ENCODE assay signal across 9 cellular contexts in genomic region chrY:12904618-12905519, GRCh38. TPM values are rescaled to one million over a fixed set of nuclear protein-coding genes. Genes with fewer than 3 reads are reported as not detected.
DNase-seq lines count a peak whose midpoint lies in the region; ATAC-seq and TF ChIP-seq lines count a peak whose summit lies in the region.
"Had no signal": no experiment of that assay in that cellular context is flagged by ENCODE, and none has a peak within 500 bp of the region (broad histone marks: within the 10 kb centered on the region; RNA-seq: fewer than 3 reads in every experiment).

TSS of gene DDX3Y (plus strand) at chrY:12904868. CDS start at chrY:12904937, 69 bp downstream.

- no peaks in the 10 kb centered on the region for H3K27me3 Mint-ChIP-seq in activated T-cell treated with anti-CD3 and anti-CD28 coated beads, Interleukin-2, amount 50 U/mL, for 24 hours
- H3K27me3 Mint-ChIP-seq in activated naive CD8-positive, alpha-beta T cell treated with anti-CD3 and anti-CD28 coated beads, Interleukin-2, amount 50 U/mL, for 24 hours = no peaks in the 10 kb centered on the region

- H3K4me1 Mint-ChIP-seq in activated T-cell treated with anti-CD3 and anti-CD28 coated beads, Interleukin-2, amount 50 U/mL, for 24 hours (ENCODE audit: low read depth) = no peaks in the 10 kb centered on the region
- peaks cover 34% of the 10 kb centered on the region for H3K4me1 Mint-ChIP-seq in activated naive CD8-positive, alpha-beta T cell treated with anti-CD3 and anti-CD28 coated beads, Interleukin-2, amount 50 U/mL, for 24 hours

- no peak within 1 kb of the TSS for H3K27ac Mint-ChIP-seq in activated T-cell treated with anti-CD3 and anti-CD28 coated beads, Interleukin-2, amount 50 U/mL, for 24 hours
- peak within 1 kb of the TSS; percentile 99 for H3K27ac Mint-ChIP-seq in activated naive CD8-positive, alpha-beta T cell treated with anti-CD3 and anti-CD28 coated beads, Interleukin-2, amount 50 U/mL, for 24 hours

- H3K9me3 Mint-ChIP-seq in activated T-cell treated with anti-CD3 and anti-CD28 coated beads, Interleukin-2, amount 50 U/mL, for 24 hours = no peaks in the 10 kb centered on the region
- no peaks in the 10 kb centered on the region for H3K9me3 Mint-ChIP-seq in activated naive CD8-positive, alpha-beta T cell treated with anti-CD3 and anti-CD28 coated beads, Interleukin-2, amount 50 U/mL, for 24 hours

- H3K27me3 ChIP-seq in BE2C = no peaks in the 10 kb centered on the region

- H3K27ac ChIP-seq in substantia nigra (ENCODE audit: low read depth, low read length, poor library complexity, severe bottlenecking) = peak within 1 kb of the TSS; percentile 87
- H3K27ac ChIP-seq: C4-2B had no signal

- H3K36me3 ChIP-seq in BE2C = no peaks in the 10 kb centered on the region

- H3K4me1 ChIP-seq in BE2C = no peaks in the 10 kb centered on the region

- no peak within 1 kb of the TSS for H3K4me3 Mint-ChIP-seq in activated T-cell treated with anti-CD3 and anti-CD28 coated beads, Interleukin-2, amount 50 U/mL, for 24 hours
- H3K4me3 Mint-ChIP-seq in activated naive CD8-positive, alpha-beta T cell treated with anti-CD3 and anti-CD28 coated beads, Interleukin-2, amount 50 U/mL, for 24 hours = peak within 1 kb of the TSS; percentile 95

- no peaks in the 10 kb centered on the region for H3K9me3 ChIP-seq in BE2C

- peak; percentile 76 for DNase-seq in activated T-cell treated with anti-CD3 and anti-CD28 coated beads for 4 hours
- no peak for DNase-seq in activated T-cell treated with anti-CD3 and anti-CD28 coated beads, Interleukin-2, amount 50 U/mL, for 24 hours
- DNase-seq in NCI-H526 treated with DMSO at 0.1 percent for 48 hours (lab: John Stamatoyannopoulos, UW) = peak; percentile 21
- DNase-seq in activated naive CD8-positive, alpha-beta T cell treated with anti-CD3 and anti-CD28 coated beads, Interleukin-2, amount 50 U/mL, for 24 hours = peak; percentile 77
- no peak for DNase-seq in lung microvascular endothelial cell (ENCODE audit: low read depth in 2 of 2)
- peak in 28 of 49 donors; percentile 9 to 90 (median 72) for DNase-seq in substantia nigra (lab: John Stamatoyannopoulos, UW)
- DNase-seq in ureter (ENCODE audit: low spot score) = no peak
- DNase-seq in BE2C = no peak

- no peak within 1 kb of the TSS for H3K4me3 ChIP-seq in BE2C (ENCODE audit: low read depth, low read length)

- no peak for TF ChIP-seq CTCF in BE2C (IDR thresholded peaks at IDR 0.05; ENCODE audit: low read depth, low read length)

- H3K36me3 Mint-ChIP-seq in activated T-cell treated with anti-CD3 and anti-CD28 coated beads, Interleukin-2, amount 50 U/mL, for 24 hours (ENCODE audit: low read depth) = no peaks in the 10 kb centered on the region
- peaks cover 39% of the 10 kb centered on the region for H3K36me3 Mint-ChIP-seq in activated naive CD8-positive, alpha-beta T cell treated with anti-CD3 and anti-CD28 coated beads, Interleukin-2, amount 50 U/mL, for 24 hours (ENCODE audit: low read depth)

- peak; percentile 95 for ATAC-seq in activated naive CD8-positive, alpha-beta T cell treated with anti-CD3 and anti-CD28 coated beads, Interleukin-2, amount 50 U/mL, for 24 hours

RNA-seq across cellular contexts. Expression of gene DDX3Y, which starts in this region (rescaled TPM):
- total RNA-seq in lung microvascular endothelial cell (79.0 TPM in 1 of 2 replicates, not detected in the other), ureter (not detected)
- not detected for polyA plus RNA-seq in BE2C (2012; ENCODE audit: insufficient read depth, insufficient read length, low read depth)

Comparison
In these comparisons a context has a peak if more than half of its experiments do, and no peak if none do; other contexts are left out.
1. DNase-seq: peak in activated T-cell treated with anti-CD3 and anti-CD28 coated beads for 4 hours (single experiment), NCI-H526 treated with DMSO at 0.1 percent for 48 hours (single experiment), activated naive CD8-positive, alpha-beta T cell treated with anti-CD3 and anti-CD28 coated beads, Interleukin-2, amount 50 U/mL, for 24 hours (single experiment) and substantia nigra (28 of 49); none in activated T-cell treated with anti-CD3 and anti-CD28 coated beads, Interleukin-2, amount 50 U/mL, for 24 hours (single experiment), lung microvascular endothelial cell (0 of 2), ureter (single experiment) and BE2C (single experiment).